17 cellular contexts compared by ENCODE assay signal in the genomic region with DNA sequence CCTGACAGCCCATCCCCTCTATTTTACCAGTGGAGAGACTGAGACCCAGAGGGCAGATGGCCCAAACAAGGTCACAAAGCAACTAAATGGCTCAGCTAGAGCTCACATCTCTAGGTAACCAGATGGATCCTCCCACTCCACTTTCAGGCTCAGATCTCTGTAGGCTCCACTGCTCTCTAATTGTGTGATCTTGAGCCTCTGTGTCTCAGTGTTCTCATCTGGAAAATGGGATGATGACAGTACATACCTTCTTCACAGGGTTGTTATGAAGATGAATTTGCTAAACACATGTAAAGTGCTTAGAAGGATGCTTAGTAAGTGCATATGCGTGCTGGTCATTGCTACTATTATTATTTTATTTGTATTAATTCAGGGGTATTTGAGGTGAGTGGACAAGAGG. TPM values are rescaled to one million over a fixed set of nuclear protein-coding genes. Genes with fewer than 3 reads are reported as not detected.
DNase-seq lines count a peak whose midpoint lies in the region; ATAC-seq and TF ChIP-seq lines count a peak whose summit lies in the region.
"Had no signal": no experiment of that assay in that cellular context is flagged by ENCODE, and none has a peak within 500 bp of the region (broad histone marks: within the 10 kb centered on the region; RNA-seq: fewer than 3 reads in every experiment).

No MANE protein-coding gene starts in this region.

- intact Hi-C loops in activated CD8-positive, alpha-beta T cell treated with anti-CD3 and anti-CD28 coated beads for 36 hours (cut with micrococcal nuclease) = no loop called here
- intact Hi-C loops in left colon (cut with DNase I, micrococcal nuclease) = no loop called here

- no peak overlapping the region for H3K4me3 ChIP-seq in BLaER1 treated with 17β-estradiol and CSF1 and Interleukin-3, amounts not matched to agents 10 nM and 100 nM
- H3K4me3 ChIP-seq: A549 had no signal

- no peak overlapping the region; a peak in 1 of 22 replicates for H3K27ac ChIP-seq in BLaER1 treated with 17β-estradiol and CSF1 and Interleukin-3, amounts not matched to agents 10 nM and 100 nM
- no peak overlapping the region for H3K27ac ChIP-seq in substantia nigra (ENCODE audit: low read depth, low read length, poor library complexity, severe bottlenecking)
- H3K27ac ChIP-seq: 22Rv1, A549 had no signal

- no peaks in the 10 kb centered on the region for H4K20me1 ChIP-seq in BLaER1 treated with 17β-estradiol and CSF1 and Interleukin-3, amounts not matched to agents 10 nM and 100 nM

- H3K4me3 Mint-ChIP-seq in activated CD8-positive, alpha-beta T cell treated with anti-CD3 and anti-CD28 coated beads, Interleukin-2, amount 10 ng/mL, durations not matched to agents 7 days and 5 days = no peak overlapping the region
- no peak overlapping the region for H3K4me3 Mint-ChIP-seq in activated CD8-positive, alpha-beta T cell treated with anti-CD3 and anti-CD28 coated beads for 36 hours
- no peak overlapping the region for H3K4me3 Mint-ChIP-seq in memory B cell
- H3K4me3 Mint-ChIP-seq in stimulated activated memory B cell treated with anti-CD40 and anti-IgM and Interleukin-4, amounts not matched to agents 10 μg/mL and 1 μg/mL and 100 μg/mL, for 72 hours = no peak overlapping the region
- H3K4me3 Mint-ChIP-seq: CD4-positive, alpha-beta memory T cell; H9 had no signal

- no peaks in the 10 kb centered on the region for H3K9me3 ChIP-seq in BLaER1 treated with 17β-estradiol and CSF1 and Interleukin-3, amounts not matched to agents 10 nM and 100 nM (replicated peaks in 1 of 11)
- H3K9me3 ChIP-seq: A549 had no signal

- POLR2A ChIA-PET in activated CD8-positive, alpha-beta T cell treated with anti-CD3 and anti-CD28 coated beads, Interleukin-2, amount 10 ng/mL, durations not matched to agents 7 days and 5 days (lab: Charles Lee) = no interaction called here
- POLR2A ChIA-PET in activated CD8-positive, alpha-beta T cell treated with anti-CD3 and anti-CD28 coated beads for 36 hours (lab: Charles Lee) = interaction anchor here (1.4 kb wide), 1 partner anchor 10 kb away, joined by 5 read pairs; no protein-coding TSS in a partner anchor

- no peaks in the 10 kb centered on the region for H3K36me3 Mint-ChIP-seq in activated CD8-positive, alpha-beta T cell treated with anti-CD3 and anti-CD28 coated beads, Interleukin-2, amount 10 ng/mL, durations not matched to agents 7 days and 5 days (ENCODE audit: low read depth)
- no peaks in the 10 kb centered on the region for H3K36me3 Mint-ChIP-seq in activated CD8-positive, alpha-beta T cell treated with anti-CD3 and anti-CD28 coated beads for 36 hours (ENCODE audit: low read depth)
- peaks cover 12% of the 10 kb centered on the region for H3K36me3 Mint-ChIP-seq in memory B cell
- peaks cover 13% of the 10 kb centered on the region for H3K36me3 Mint-ChIP-seq in stimulated activated memory B cell treated with anti-CD40 and anti-IgM and Interleukin-4, amounts not matched to agents 10 μg/mL and 1 μg/mL and 100 μg/mL, for 72 hours
- H3K36me3 Mint-ChIP-seq: CD4-positive, alpha-beta memory T cell had no signal

- H3K4me1 ChIP-seq in BLaER1 treated with 17β-estradiol and CSF1 and Interleukin-3, amounts not matched to agents 10 nM and 100 nM = peaks cover 56 to 94% (median 80%) of the 10 kb centered on the region in 10 experiments

- CTCF ChIA-PET in activated CD8-positive, alpha-beta T cell treated with anti-CD3 and anti-CD28 coated beads, Interleukin-2, amount 10 ng/mL, durations not matched to agents 7 days and 5 days (lab: Charles Lee) = no interaction called here
- CTCF ChIA-PET in activated CD8-positive, alpha-beta T cell treated with anti-CD3 and anti-CD28 coated beads for 36 hours (lab: Charles Lee) = interaction anchor here (2.3 kb wide), 1 partner anchor 21 kb away, joined by 6 read pairs; no protein-coding TSS in a partner anchor

- TF ChIP-seq CTCF in activated CD8-positive, alpha-beta T cell treated with anti-CD3 and anti-CD28 coated beads for 36 hours (IDR thresholded peaks at IDR 0.05) = no peak

- no peaks in the 10 kb centered on the region for H3K27me3 Mint-ChIP-seq in activated CD8-positive, alpha-beta T cell treated with anti-CD3 and anti-CD28 coated beads, Interleukin-2, amount 10 ng/mL, durations not matched to agents 7 days and 5 days (ENCODE audit: low read depth)
- peaks cover 3% of the 10 kb centered on the region for H3K27me3 Mint-ChIP-seq in activated CD8-positive, alpha-beta T cell treated with anti-CD3 and anti-CD28 coated beads for 36 hours
- H3K27me3 Mint-ChIP-seq in memory B cell = no peaks in the 10 kb centered on the region
- no peaks in the 10 kb centered on the region for H3K27me3 Mint-ChIP-seq in stimulated activated memory B cell treated with anti-CD40 and anti-IgM and Interleukin-4, amounts not matched to agents 10 μg/mL and 1 μg/mL and 100 μg/mL, for 72 hours
- H3K27me3 Mint-ChIP-seq: CD4-positive, alpha-beta memory T cell had no signal

- peak overlapping the region in 2 of 11 experiments; percentile 9 to 50; a peak in 1 of 22 replicates for H3K9ac ChIP-seq in BLaER1 treated with 17β-estradiol and CSF1 and Interleukin-3, amounts not matched to agents 10 nM and 100 nM

- no peaks in the 10 kb centered on the region for H3K36me3 ChIP-seq in BLaER1 treated with 17β-estradiol and CSF1 and Interleukin-3, amounts not matched to agents 10 nM and 100 nM

- no peak for DNase-seq in activated CD8-positive, alpha-beta T cell treated with anti-CD3 and anti-CD28 coated beads, Interleukin-2, amount 10 ng/mL, durations not matched to agents 7 days and 5 days
- no peak for DNase-seq in activated CD8-positive, alpha-beta T cell treated with anti-CD3 and anti-CD28 coated beads for 36 hours
- no peak for DNase-seq in memory B cell (ENCODE audit: low spot score in 2 of 2)
- DNase-seq in substantia nigra (lab: John Stamatoyannopoulos, UW) = no peak
- no peak for DNase-seq in left colon
- DNase-seq: AML-193; C1 segment of cervical spinal cord; CD4-positive, alpha-beta memory T cell; DMS153; DMS79; GDM1; H9 had no signal

- peaks cover 0 to 4% (median 0%) of the 10 kb centered on the region in 11 experiments; a peak in 1 of 22 replicates for H3K27me3 ChIP-seq in BLaER1 treated with 17β-estradiol and CSF1 and Interleukin-3, amounts not matched to agents 10 nM and 100 nM

- H3K9me3 Mint-ChIP-seq in activated CD8-positive, alpha-beta T cell treated with anti-CD3 and anti-CD28 coated beads, Interleukin-2, amount 10 ng/mL, durations not matched to agents 7 days and 5 days (ENCODE audit: insufficient read depth) = no peaks in the 10 kb centered on the region
- no peaks in the 10 kb centered on the region for H3K9me3 Mint-ChIP-seq in activated CD8-positive, alpha-beta T cell treated with anti-CD3 and anti-CD28 coated beads for 36 hours
- no peaks in the 10 kb centered on the region for H3K9me3 Mint-ChIP-seq in memory B cell
- no peaks in the 10 kb centered on the region for H3K9me3 Mint-ChIP-seq in stimulated activated memory B cell treated with anti-CD40 and anti-IgM and Interleukin-4, amounts not matched to agents 10 μg/mL and 1 μg/mL and 100 μg/mL, for 72 hours
- H3K9me3 Mint-ChIP-seq: CD4-positive, alpha-beta memory T cell; H9 had no signal

- peaks cover 18% of the 10 kb centered on the region for H3K4me1 Mint-ChIP-seq in activated CD8-positive, alpha-beta T cell treated with anti-CD3 and anti-CD28 coated beads, Interleukin-2, amount 10 ng/mL, durations not matched to agents 7 days and 5 days (ENCODE audit: low read depth)
- H3K4me1 Mint-ChIP-seq in activated CD8-positive, alpha-beta T cell treated with anti-CD3 and anti-CD28 coated beads for 36 hours (ENCODE audit: low read depth) = peaks cover 11% of the 10 kb centered on the region
- H3K4me1 Mint-ChIP-seq in memory B cell = peaks cover 44% of the 10 kb centered on the region
- peaks cover 72% of the 10 kb centered on the region for H3K4me1 Mint-ChIP-seq in stimulated activated memory B cell treated with anti-CD40 and anti-IgM and Interleukin-4, amounts not matched to agents 10 μg/mL and 1 μg/mL and 100 μg/mL, for 72 hours

- ATAC-seq in activated CD8-positive, alpha-beta T cell treated with anti-CD3 and anti-CD28 coated beads, Interleukin-2, amount 10 ng/mL, durations not matched to agents 7 days and 5 days = no peak
- no peak for ATAC-seq in activated CD8-positive, alpha-beta T cell treated with anti-CD3 and anti-CD28 coated beads for 36 hours
- ATAC-seq in memory B cell (ENCODE audit: low read depth) (no peak), left colon (no peak)
- ATAC-seq in stimulated activated memory B cell treated with anti-CD40 and anti-IgM and Interleukin-4, amounts not matched to agents 10 μg/mL and 1 μg/mL and 100 μg/mL, for 72 hours = no peak
- ATAC-seq: A549 had no signal

- H3K27ac Mint-ChIP-seq in activated CD8-positive, alpha-beta T cell treated with anti-CD3 and anti-CD28 coated beads, Interleukin-2, amount 10 ng/mL, durations not matched to agents 7 days and 5 days = peak overlapping the region; percentile 15
- H3K27ac Mint-ChIP-seq in activated CD8-positive, alpha-beta T cell treated with anti-CD3 and anti-CD28 coated beads for 36 hours = no peak overlapping the region
- peak overlapping the region; percentile 78 for H3K27ac Mint-ChIP-seq in memory B cell
- H3K27ac Mint-ChIP-seq in stimulated activated memory B cell treated with anti-CD40 and anti-IgM and Interleukin-4, amounts not matched to agents 10 μg/mL and 1 μg/mL and 100 μg/mL, for 72 hours = peak overlapping the region; percentile 62

- peak overlapping the region in 9 of 11 experiments; percentile 52 to 81 (median 69); a peak in 18 of 22 replicates for H3K4me2 ChIP-seq in BLaER1 treated with 17β-estradiol and CSF1 and Interleukin-3, amounts not matched to agents 10 nM and 100 nM
- H3K4me2 ChIP-seq: A549 had no signal

RNA-seq across cellular contexts. Expression of a gene that starts 40.5 kb away (rescaled TPM):
- not detected for total RNA-seq in activated CD8-positive, alpha-beta T cell treated with anti-CD3 and anti-CD28 coated beads, Interleukin-2, amount 10 ng/mL, durations not matched to agents 7 days and 5 days
- under 1 TPM in 1 of 2 experiments, not detected in 1; 0.07 TPM for total RNA-seq in activated CD8-positive, alpha-beta T cell treated with anti-CD3 and anti-CD28 coated beads for 36 hours
- total RNA-seq in left colon = under 1 TPM; 0.09 to 0.42 TPM
- total RNA-seq: CD4-positive, alpha-beta memory T cell; H1; H9 had no signal

RNA-seq across cellular contexts. Expression of a gene that starts 59.6 kb away (rescaled TPM):
- total RNA-seq in activated CD8-positive, alpha-beta T cell treated with anti-CD3 and anti-CD28 coated beads, Interleukin-2, amount 10 ng/mL, durations not matched to agents 7 days and 5 days = 10 to 100 TPM; 43.4 to 44.2 TPM
- total RNA-seq in activated CD8-positive, alpha-beta T cell treated with anti-CD3 and anti-CD28 coated beads for 36 hours = 10 to 100 TPM; 42.3 to 47.4 TPM
- 100 to 1,000 TPM; 264 to 383 TPM for total RNA-seq in left colon

Comparison
In these comparisons a context has a peak if more than half of its experiments do, and no peak if none do; other contexts are left out.
1. RNA of a gene that starts 59.6 kb away (total RNA-seq): 264 to 383 TPM in left colon; 42.3 to 47.4 TPM in activated CD8-positive, alpha-beta T cell treated with anti-CD3 and anti-CD28 coated beads for 36 hours and 43.4 to 44.2 TPM in activated CD8-positive, alpha-beta T cell treated with anti-CD3 and anti-CD28 coated beads, Interleukin-2, amount 10 ng/mL, durations not matched to agents 7 days and 5 days; every median in the first group is over 4 times any median in the second.